32 cellular contexts compared by ENCODE assay signal in the genomic region with DNA sequence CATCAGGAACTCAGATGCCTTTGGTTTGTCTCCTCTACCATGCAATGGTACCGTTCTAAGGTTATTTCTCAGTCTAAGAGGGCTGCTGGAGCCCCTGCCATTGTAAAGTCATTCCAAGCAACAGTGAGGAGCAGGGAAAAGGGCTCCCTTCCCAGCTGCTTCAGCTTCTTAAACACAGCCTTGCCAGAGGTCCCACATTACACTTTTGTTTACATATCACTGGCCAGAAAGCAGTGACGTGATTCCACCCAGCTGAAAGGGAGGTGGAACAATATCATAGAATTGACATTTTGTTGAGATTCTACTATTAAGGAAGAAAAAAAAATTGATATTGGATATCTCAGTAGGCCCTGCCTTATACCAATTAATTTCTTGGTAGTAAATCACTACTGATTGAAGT.
"Had no signal": no experiment of that assay in that cellular context is flagged by ENCODE, and none has a peak within 500 bp of the region (broad histone marks: within the 10 kb centered on the region; RNA-seq: fewer than 3 reads in every experiment).

No MANE protein-coding gene starts in this region.

- ATAC-seq: activated naive CD8-positive, alpha-beta T cell treated with anti-CD3 and anti-CD28 coated beads, Interleukin-2, amount 50 U/mL, for 24 hours; PC-3; T-cell; T-helper 17 cell had no signal

- H3K9ac ChIP-seq: SK-N-SH had no signal

- H3K9me3 Mint-ChIP-seq: activated B cell treated with CpG ODN at 0.5 μM for 24 hours; activated CD4-positive, alpha-beta memory T cell treated with anti-CD3 and anti-CD28 coated beads for 36 hours; activated naive CD4-positive, alpha-beta T cell treated with anti-CD3 and anti-CD28 coated beads, Interleukin-2, amount 10 ng/mL, durations not matched to agents 7 days and 5 days; activated naive CD8-positive, alpha-beta T cell treated with anti-CD3 and anti-CD28 coated beads, Interleukin-2, amount 50 U/mL, for 24 hours; central memory CD8-positive, alpha-beta T cell; T-cell had no signal

- H3K27me3 ChIP-seq: cardiac muscle cell, Peyer's patch, SJSA1 had no signal

- H3K27me3 Mint-ChIP-seq: activated B cell treated with CpG ODN at 0.5 μM for 24 hours; activated CD4-positive, alpha-beta memory T cell treated with anti-CD3 and anti-CD28 coated beads for 36 hours; activated naive CD4-positive, alpha-beta T cell treated with anti-CD3 and anti-CD28 coated beads, Interleukin-2, amount 10 ng/mL, durations not matched to agents 7 days and 5 days; activated naive CD8-positive, alpha-beta T cell; activated naive CD8-positive, alpha-beta T cell treated with anti-CD3 and anti-CD28 coated beads, Interleukin-2, amount 50 U/mL, for 24 hours; central memory CD8-positive, alpha-beta T cell; T-cell; T-helper 17 cell had no signal

- H3K4me3 ChIP-seq: cardiac muscle cell, Peyer's patch, SJSA1 had no signal

- H3K4me1 Mint-ChIP-seq: activated B cell treated with CpG ODN at 0.5 μM for 24 hours had no signal

- H3K4me1 ChIP-seq: Peyer's patch, SJSA1 had no signal

- H3K9me3 ChIP-seq: Peyer's patch, SJSA1, SK-N-SH had no signal

- H3K36me3 ChIP-seq: cardiac muscle cell, Peyer's patch, SJSA1 had no signal

- H3K27ac Mint-ChIP-seq: activated B cell treated with CpG ODN at 0.5 μM for 24 hours; activated CD4-positive, alpha-beta memory T cell treated with anti-CD3 and anti-CD28 coated beads for 36 hours; activated naive CD4-positive, alpha-beta T cell treated with anti-CD3 and anti-CD28 coated beads, Interleukin-2, amount 10 ng/mL, durations not matched to agents 7 days and 5 days; activated naive CD8-positive, alpha-beta T cell; activated naive CD8-positive, alpha-beta T cell treated with anti-CD3 and anti-CD28 coated beads, Interleukin-2, amount 50 U/mL, for 24 hours; T-cell; T-helper 17 cell had no signal

- H3K4me3 Mint-ChIP-seq: activated B cell treated with CpG ODN at 0.5 μM for 24 hours; activated CD4-positive, alpha-beta memory T cell treated with anti-CD3 and anti-CD28 coated beads for 36 hours; activated naive CD4-positive, alpha-beta T cell treated with anti-CD3 and anti-CD28 coated beads, Interleukin-2, amount 10 ng/mL, durations not matched to agents 7 days and 5 days; activated naive CD8-positive, alpha-beta T cell; activated naive CD8-positive, alpha-beta T cell treated with anti-CD3 and anti-CD28 coated beads, Interleukin-2, amount 50 U/mL, for 24 hours; central memory CD8-positive, alpha-beta T cell; T-cell; T-helper 17 cell had no signal

- DNase-seq: activated B cell treated with CpG ODN at 0.5 μM for 24 hours; activated CD4-positive, alpha-beta memory T cell treated with anti-CD3 and anti-CD28 coated beads for 36 hours; activated CD4-positive, alpha-beta T cell treated with anti-CD3 and anti-CD28 coated beads for 4 hours; activated CD4-positive, alpha-beta T cell treated with anti-CD3 and anti-CD28 coated beads, Interleukin-2, amount 50 U/mL, for 1 hour; activated CD4-positive, CD25-positive, alpha-beta regulatory T cell treated with anti-CD3 and anti-CD28 coated beads, Interleukin-2, amount 50 U/mL, for 72 hours; activated CD8-positive, alpha-beta memory T cell treated with anti-CD3 and anti-CD28 coated beads, Interleukin-2, amount 50 U/mL, for 4 hours; activated effector memory CD4-positive, alpha-beta T cell treated with Interleukin-2 at 50 U/mL for 16 hours; activated naive CD4-positive, alpha-beta T cell treated with anti-CD3 and anti-CD28 coated beads, Interleukin-2, amount 10 ng/mL, durations not matched to agents 7 days and 5 days; activated naive CD8-positive, alpha-beta T cell treated with anti-CD3 and anti-CD28 coated beads, Interleukin-2, amount 50 U/mL, for 24 hours; activated T-cell treated with anti-CD3 and anti-CD28 coated beads, Interleukin-2, amount 50 U/mL, for 48 hours; aorta; MM.1S; MV-4-11; NCI-H1092; NCI-H1436 treated with DMSO at 0.1 percent for 48 hours; NCI-H2029; NCI-H345; NCI-H524 treated with DMSO at 0.1 percent for 48 hours; NCI-H748 treated with DMSO at 0.1 percent for 48 hours; NK-92 treated with Interleukin-12 subunit alpha and Interleukin-12 subunit beta, amount 100 ng/mL, for 24 hours; PC-3; Peyer's patch; RPMI8226; SHP77 treated with DMSO at 0.1 percent for 48 hours; SK-N-SH; T-cell; T-helper 17 cell had no signal

- H3K27ac ChIP-seq: cardiac muscle cell, Peyer's patch, SJSA1, VCaP had no signal
